In the genomic region with DNA sequence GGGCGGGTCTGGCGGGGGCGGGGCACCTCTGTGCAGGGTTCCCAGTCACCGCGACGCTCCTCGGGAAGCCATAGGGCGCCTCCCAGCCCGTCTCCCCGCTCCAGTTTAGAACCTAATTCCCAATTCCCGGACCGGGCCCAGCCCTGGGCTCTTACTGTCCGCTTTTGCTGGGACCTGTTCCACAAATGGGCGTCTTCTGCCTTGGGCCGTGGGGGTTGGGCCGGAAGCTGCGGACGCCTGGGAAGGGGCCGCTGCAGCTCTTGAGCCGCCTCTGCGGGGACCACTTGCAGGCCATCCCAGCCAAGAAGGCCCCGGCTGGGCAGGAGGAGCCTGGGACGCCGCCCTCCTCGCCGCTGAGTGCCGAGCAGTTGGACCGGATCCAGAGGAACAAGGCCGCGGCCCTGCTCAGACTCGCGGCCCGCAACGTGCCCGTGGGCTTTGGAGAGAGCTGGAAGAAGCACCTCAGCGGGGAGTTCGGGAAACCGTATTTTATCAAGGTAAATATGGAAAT, we compare ENCODE assay signal across 1 cellular context.
A peak's percentile ranks its signal among the peaks of the same experiment; 100 is the strongest.
TF ChIP-seq lines count a peak whose summit lies in the region.

No MANE protein-coding gene starts in this region.

TF ChIP-seq in HepG2, 621 proteins besides CTCF, POLR2A, EP300 and RAD21 (continued from another document and continues in another):
- TF ChIP-seq HOXA9 (CRISPR knock-in tag; IDR thresholded peaks at IDR 0.05; ENCODE audit: borderline replicate concordance) (no peak), MAFF (IDR thresholded peaks at IDR 0.05; ENCODE audit: low read depth, low read length) (no peak), XRCC5 (optimal IDR thresholded peaks at IDR 0.05; ENCODE audit: low read length) (no peak), SETDB1 (CRISPR knock-in tag; IDR thresholded peaks at IDR 0.05; ENCODE audit: borderline replicate concordance) (no peak), BCLAF1 (IDR thresholded peaks at IDR 0.05) (no peak), ZMAT3 (CRISPR knock-in tag; conservative IDR thresholded peaks at IDR 0.05) (no peak), FLYWCH1 (CRISPR knock-in tag; IDR thresholded peaks at IDR 0.05) (no peak), FIP1L1 (IDR thresholded peaks at IDR 0.05; ENCODE audit: borderline replicate concordance, insufficient read depth, low read depth, low read length) (no peak), ZNF709 (CRISPR knock-in tag; IDR thresholded peaks at IDR 0.05) (0 out of 2 replicates have a peak, but pooled peaks have one; percentile 20), ZNF83 (CRISPR knock-in tag; IDR thresholded peaks at IDR 0.05; ENCODE audit: borderline replicate concordance) (no peak), MYC (CRISPR knock-in tag; IDR thresholded peaks at IDR 0.05; ENCODE audit: borderline replicate concordance) (no peak), EZH2 (conservative IDR thresholded peaks at IDR 0.05; ENCODE audit: low read depth, low read length) (no peak), IRX3 (CRISPR knock-in tag; IDR thresholded peaks at IDR 0.05; ENCODE audit: borderline replicate concordance, low read depth) (0 out of 2 replicates have a peak, but pooled peaks have one; percentile 2), NFE2L2 (IDR thresholded peaks at IDR 0.05; ENCODE audit: low read length) (no peak), ZFP36L2 (CRISPR knock-in tag; IDR thresholded peaks at IDR 0.05) (no peak), ZNF816 (CRISPR knock-in tag; IDR thresholded peaks at IDR 0.05; ENCODE audit: borderline replicate concordance) (no peak), DPF2 (CRISPR knock-in tag; IDR thresholded peaks at IDR 0.05; ENCODE audit: borderline replicate concordance, low read depth) (no peak), KAT7 (CRISPR knock-in tag; IDR thresholded peaks at IDR 0.05; ENCODE audit: borderline replicate concordance) (peak; percentile 51; the same call in 1 of the 2 replicates), ZNF556 (CRISPR knock-in tag; IDR thresholded peaks at IDR 0.05; ENCODE audit: borderline replicate concordance) (no peak), THAP9 (CRISPR knock-in tag; IDR thresholded peaks at IDR 0.05; ENCODE audit: borderline replicate concordance) (peak; percentile 18; the same call in 1 of the 2 replicates), HDAC2 (CRISPR knock-in tag; IDR thresholded peaks at IDR 0.05) (no peak), MLLT10 (CRISPR knock-in tag; IDR thresholded peaks at IDR 0.05) (no peak), PTBP1 (IDR thresholded peaks at IDR 0.05; ENCODE audit: low read depth, low read length, poor library complexity, severe bottlenecking) (no peak), REXO4 (CRISPR knock-in tag; IDR thresholded peaks at IDR 0.05; ENCODE audit: borderline replicate concordance) (no peak), ZNF616 (CRISPR knock-in tag; IDR thresholded peaks at IDR 0.05; ENCODE audit: low read depth) (no peak), ERF (CRISPR knock-in tag; IDR thresholded peaks at IDR 0.05) (no peak), ZNF747 (CRISPR knock-in tag; IDR thresholded peaks at IDR 0.05; ENCODE audit: borderline replicate concordance) (0 out of 2 replicates have a peak, but pooled peaks have one; percentile 53), RELA (CRISPR knock-in tag; IDR thresholded peaks at IDR 0.05) (no peak), ZNF580 (CRISPR knock-in tag; IDR thresholded peaks at IDR 0.05; ENCODE audit: borderline replicate concordance, low read depth) (no peak), SIX1 (CRISPR knock-in tag; IDR thresholded peaks at IDR 0.05; ENCODE audit: borderline replicate concordance) (no peak), ZNF839 (CRISPR knock-in tag; IDR thresholded peaks at IDR 0.05; ENCODE audit: borderline replicate concordance) (no peak), ZNF557 (CRISPR knock-in tag; IDR thresholded peaks at IDR 0.05) (0 out of 2 replicates have a peak, but pooled peaks have one; percentile 37), JARID2 (CRISPR knock-in tag; IDR thresholded peaks at IDR 0.05; ENCODE audit: insufficient replicate concordance) (no peak), NR2F2 (IDR thresholded peaks at IDR 0.05; ENCODE audit: borderline replicate concordance, low read depth) (no peak), ATF6 (CRISPR knock-in tag; conservative IDR thresholded peaks at IDR 0.05) (no peak), HBP1 (CRISPR knock-in tag; IDR thresholded peaks at IDR 0.05; ENCODE audit: low read depth) (peak; percentile 14; the same call in 1 of the 2 replicates), PHB2 (IDR thresholded peaks at IDR 0.05; ENCODE audit: partially characterized antibody) (no peak), ZNF761 (CRISPR knock-in tag; conservative IDR thresholded peaks at IDR 0.05) (no peak), NFYB (CRISPR knock-in tag; IDR thresholded peaks at IDR 0.05) (no peak), ZNF33B (CRISPR knock-in tag; IDR thresholded peaks at IDR 0.05) (no peak)
- TF ChIP-seq, protein P1, sequence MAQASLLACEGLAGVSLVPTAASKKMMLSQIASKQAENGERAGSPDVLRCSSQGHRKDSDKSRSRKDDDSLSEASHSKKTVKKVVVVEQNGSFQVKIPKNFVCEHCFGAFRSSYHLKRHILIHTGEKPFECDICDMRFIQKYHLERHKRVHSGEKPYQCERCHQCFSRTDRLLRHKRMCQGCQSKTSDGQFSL (CRISPR knock-in tag; IDR thresholded peaks at IDR 0.05): 0 out of 2 replicates have a peak, but pooled peaks have one; percentile 53
- TF ChIP-seq, protein P2, sequence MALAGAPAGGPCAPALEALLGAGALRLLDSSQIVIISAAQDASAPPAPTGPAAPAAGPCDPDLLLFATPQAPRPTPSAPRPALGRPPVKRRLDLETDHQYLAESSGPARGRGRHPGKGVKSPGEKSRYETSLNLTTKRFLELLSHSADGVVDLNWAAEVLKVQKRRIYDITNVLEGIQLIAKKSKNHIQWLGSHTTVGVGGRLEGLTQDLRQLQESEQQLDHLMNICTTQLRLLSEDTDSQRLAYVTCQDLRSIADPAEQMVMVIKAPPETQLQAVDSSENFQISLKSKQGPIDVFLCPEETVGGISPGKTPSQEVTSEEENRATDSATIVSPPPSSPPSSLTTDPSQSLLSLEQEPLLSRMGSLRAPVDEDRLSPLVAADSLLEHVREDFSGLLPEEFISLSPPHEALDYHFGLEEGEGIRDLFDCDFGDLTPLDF (CRISPR knock-in tag; IDR thresholded peaks at IDR 0.05): 0 out of 2 replicates have a peak, but pooled peaks have one; percentile 8
- TF ChIP-seq, protein P3, sequence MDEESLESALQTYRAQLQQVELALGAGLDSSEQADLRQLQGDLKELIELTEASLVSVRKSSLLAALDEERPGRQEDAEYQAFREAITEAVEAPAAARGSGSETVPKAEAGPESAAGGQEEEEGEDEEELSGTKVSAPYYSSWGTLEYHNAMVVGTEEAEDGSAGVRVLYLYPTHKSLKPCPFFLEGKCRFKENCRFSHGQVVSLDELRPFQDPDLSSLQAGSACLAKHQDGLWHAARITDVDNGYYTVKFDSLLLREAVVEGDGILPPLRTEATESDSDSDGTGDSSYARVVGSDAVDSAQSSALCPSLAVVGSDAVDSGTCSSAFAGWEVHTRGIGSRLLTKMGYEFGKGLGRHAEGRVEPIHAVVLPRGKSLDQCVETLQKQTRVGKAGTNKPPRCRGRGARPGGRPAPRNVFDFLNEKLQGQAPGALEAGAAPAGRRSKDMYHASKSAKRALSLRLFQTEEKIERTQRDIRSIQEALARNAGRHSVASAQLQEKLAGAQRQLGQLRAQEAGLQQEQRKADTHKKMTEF (CRISPR knock-in tag; IDR thresholded peaks at IDR 0.05): no peak
- TF ChIP-seq, protein P4, sequence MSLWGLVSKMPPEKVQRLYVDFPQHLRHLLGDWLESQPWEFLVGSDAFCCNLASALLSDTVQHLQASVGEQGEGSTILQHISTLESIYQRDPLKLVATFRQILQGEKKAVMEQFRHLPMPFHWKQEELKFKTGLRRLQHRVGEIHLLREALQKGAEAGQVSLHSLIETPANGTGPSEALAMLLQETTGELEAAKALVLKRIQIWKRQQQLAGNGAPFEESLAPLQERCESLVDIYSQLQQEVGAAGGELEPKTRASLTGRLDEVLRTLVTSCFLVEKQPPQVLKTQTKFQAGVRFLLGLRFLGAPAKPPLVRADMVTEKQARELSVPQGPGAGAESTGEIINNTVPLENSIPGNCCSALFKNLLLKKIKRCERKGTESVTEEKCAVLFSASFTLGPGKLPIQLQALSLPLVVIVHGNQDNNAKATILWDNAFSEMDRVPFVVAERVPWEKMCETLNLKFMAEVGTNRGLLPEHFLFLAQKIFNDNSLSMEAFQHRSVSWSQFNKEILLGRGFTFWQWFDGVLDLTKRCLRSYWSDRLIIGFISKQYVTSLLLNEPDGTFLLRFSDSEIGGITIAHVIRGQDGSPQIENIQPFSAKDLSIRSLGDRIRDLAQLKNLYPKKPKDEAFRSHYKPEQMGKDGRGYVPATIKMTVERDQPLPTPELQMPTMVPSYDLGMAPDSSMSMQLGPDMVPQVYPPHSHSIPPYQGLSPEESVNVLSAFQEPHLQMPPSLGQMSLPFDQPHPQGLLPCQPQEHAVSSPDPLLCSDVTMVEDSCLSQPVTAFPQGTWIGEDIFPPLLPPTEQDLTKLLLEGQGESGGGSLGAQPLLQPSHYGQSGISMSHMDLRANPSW (CRISPR knock-in tag; IDR thresholded peaks at IDR 0.05; ENCODE audit: borderline replicate concordance): no peak
- TF ChIP-seq, protein P5, sequence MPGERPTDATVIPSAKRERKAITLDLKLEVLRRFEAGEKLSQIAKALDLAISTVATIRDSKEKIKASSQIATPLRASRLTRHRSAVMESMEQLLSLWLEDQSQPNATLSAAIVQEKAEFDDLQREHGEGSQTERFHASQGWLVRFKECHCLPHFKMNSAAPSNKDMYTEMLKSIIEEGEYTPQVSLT (CRISPR knock-in tag; IDR thresholded peaks at IDR 0.05; ENCODE audit: borderline replicate concordance, low read depth): no peak
- TF ChIP-seq, protein P6, sequence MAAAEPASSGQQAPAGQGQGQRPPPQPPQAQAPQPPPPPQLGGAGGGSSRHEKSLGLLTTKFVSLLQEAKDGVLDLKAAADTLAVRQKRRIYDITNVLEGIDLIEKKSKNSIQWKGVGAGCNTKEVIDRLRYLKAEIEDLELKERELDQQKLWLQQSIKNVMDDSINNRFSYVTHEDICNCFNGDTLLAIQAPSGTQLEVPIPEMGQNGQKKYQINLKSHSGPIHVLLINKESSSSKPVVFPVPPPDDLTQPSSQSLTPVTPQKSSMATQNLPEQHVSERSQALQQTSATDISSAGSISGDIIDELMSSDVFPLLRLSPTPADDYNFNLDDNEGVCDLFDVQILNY (CRISPR knock-in tag; conservative IDR thresholded peaks at IDR 0.05): no peak
